9 cellular contexts compared by ENCODE assay signal in the genomic region with DNA sequence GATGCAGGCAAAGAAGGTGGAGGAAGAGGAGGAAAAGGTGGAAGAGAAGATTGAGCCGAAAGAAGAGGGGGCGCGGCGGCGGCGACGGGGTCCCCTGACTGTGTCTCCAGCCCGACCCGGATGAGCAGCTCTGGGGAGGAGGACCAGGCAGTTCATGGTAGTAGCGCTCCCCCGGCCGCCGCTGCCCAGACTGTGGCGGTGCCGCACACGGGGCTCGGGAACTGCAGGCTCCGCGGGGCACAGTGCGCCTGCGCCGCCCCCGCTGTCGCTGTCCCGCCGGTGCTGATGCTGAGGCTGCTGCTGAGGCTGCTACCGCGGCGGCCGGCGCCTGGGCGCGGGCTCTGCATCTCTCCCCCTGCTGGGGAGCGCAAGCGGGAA. TPM values are rescaled to one million over a fixed set of nuclear protein-coding genes. Genes with fewer than 3 reads are reported as not detected.
DNase-seq lines count a peak whose midpoint lies in the region; ATAC-seq and TF ChIP-seq lines count a peak whose summit lies in the region.
"Had no signal": no experiment of that assay in that cellular context is flagged by ENCODE, and none has a peak within 500 bp of the region (broad histone marks: within the 10 kb centered on the region; RNA-seq: fewer than 3 reads in every experiment).

A gene with protein sequence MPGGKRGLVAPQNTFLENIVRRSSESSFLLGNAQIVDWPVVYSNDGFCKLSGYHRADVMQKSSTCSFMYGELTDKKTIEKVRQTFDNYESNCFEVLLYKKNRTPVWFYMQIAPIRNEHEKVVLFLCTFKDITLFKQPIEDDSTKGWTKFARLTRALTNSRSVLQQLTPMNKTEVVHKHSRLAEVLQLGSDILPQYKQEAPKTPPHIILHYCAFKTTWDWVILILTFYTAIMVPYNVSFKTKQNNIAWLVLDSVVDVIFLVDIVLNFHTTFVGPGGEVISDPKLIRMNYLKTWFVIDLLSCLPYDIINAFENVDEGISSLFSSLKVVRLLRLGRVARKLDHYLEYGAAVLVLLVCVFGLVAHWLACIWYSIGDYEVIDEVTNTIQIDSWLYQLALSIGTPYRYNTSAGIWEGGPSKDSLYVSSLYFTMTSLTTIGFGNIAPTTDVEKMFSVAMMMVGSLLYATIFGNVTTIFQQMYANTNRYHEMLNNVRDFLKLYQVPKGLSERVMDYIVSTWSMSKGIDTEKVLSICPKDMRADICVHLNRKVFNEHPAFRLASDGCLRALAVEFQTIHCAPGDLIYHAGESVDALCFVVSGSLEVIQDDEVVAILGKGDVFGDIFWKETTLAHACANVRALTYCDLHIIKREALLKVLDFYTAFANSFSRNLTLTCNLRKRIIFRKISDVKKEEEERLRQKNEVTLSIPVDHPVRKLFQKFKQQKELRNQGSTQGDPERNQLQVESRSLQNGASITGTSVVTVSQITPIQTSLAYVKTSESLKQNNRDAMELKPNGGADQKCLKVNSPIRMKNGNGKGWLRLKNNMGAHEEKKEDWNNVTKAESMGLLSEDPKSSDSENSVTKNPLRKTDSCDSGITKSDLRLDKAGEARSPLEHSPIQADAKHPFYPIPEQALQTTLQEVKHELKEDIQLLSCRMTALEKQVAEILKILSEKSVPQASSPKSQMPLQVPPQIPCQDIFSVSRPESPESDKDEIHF (minus strand): TSS at position 225 of the 378 bp plus-strand sequence. CDS start 272 bp downstream, outside the sequence.

- H3K4me2 ChIP-seq in neural cell (ENCODE audit: low read length) = peak within 1 kb of the TSS; percentile 70

- peak; percentile 65 for DNase-seq in AG08395 (ENCODE audit: low spot score)
- peak; percentile 89 for DNase-seq in H7
- DNase-seq in NCI-H69 (lab: John Stamatoyannopoulos, UW) = peak; percentile 82
- DNase-seq in activated CD4-positive, CD25-positive, alpha-beta regulatory T cell treated with anti-CD3 and anti-CD28 coated beads, Interleukin-2, amount 50 U/mL, for 72 hours = no peak

- H3K36me3 ChIP-seq in H7 (replicated peaks; ENCODE audit: control insufficient read depth, insufficient read depth, low read length) = no peaks in the 10 kb centered on the region
- H3K36me3 ChIP-seq in endocrine pancreas (ENCODE audit: control insufficient read depth, insufficient read depth, low read length) = no peaks in the 10 kb centered on the region
- H3K36me3 ChIP-seq in neural cell (ENCODE audit: insufficient read depth, low read length) = no peaks in the 10 kb centered on the region

- TF ChIP-seq CTCF in neural cell (IDR thresholded peaks at IDR 0.05; ENCODE audit: poor library complexity, severe bottlenecking) = no peak

- no peak for TF ChIP-seq EP300 in neural cell (conservative IDR thresholded peaks at IDR 0.05; ENCODE audit: poor library complexity, severe bottlenecking)

- TF ChIP-seq RAD21 in neural cell (conservative IDR thresholded peaks at IDR 0.05) = peak; percentile 42

- no peaks in the 10 kb centered on the region for H3K79me2 ChIP-seq in neural cell (replicated peaks; ENCODE audit: insufficient read depth, low read length)

- H2AFZ ChIP-seq in neural cell (ENCODE audit: low read depth, low read length) = peak within 1 kb of the TSS; percentile 74

- peak within 1 kb of the TSS; percentile 61 for H3K4me3 ChIP-seq in H7 (ENCODE audit: insufficient read depth, low read depth, low read length)
- no peak within 1 kb of the TSS for H3K4me3 ChIP-seq in endocrine pancreas (ENCODE audit: control insufficient read depth, insufficient read depth, low read length)
- peak within 1 kb of the TSS; percentile 93 for H3K4me3 ChIP-seq in neural cell (ENCODE audit: low read length)

- no peaks in the 10 kb centered on the region for H3F3A ChIP-seq in neural cell (ENCODE audit: insufficient read depth, low read length, poor library complexity, severe bottlenecking)

- H3K9me2 ChIP-seq in neural cell (ENCODE audit: insufficient read depth, low read length) = no peaks in the 10 kb centered on the region

- H3K27me3 ChIP-seq in H7 (ENCODE audit: control insufficient read depth, insufficient read depth, low read length) (peaks cover 47% of the 10 kb centered on the region), endocrine pancreas (ENCODE audit: control insufficient read depth, insufficient read depth, low read length) (peaks cover 11% of the 10 kb centered on the region), neural cell (ENCODE audit: insufficient read depth, low read depth, low read length) (peaks cover 24% of the 10 kb centered on the region)

- H3K4me1 ChIP-seq in endocrine pancreas (ENCODE audit: control insufficient read depth, insufficient read depth, low read length) = no peaks in the 10 kb centered on the region

- no peaks in the 10 kb centered on the region for H4K20me1 ChIP-seq in neural cell (ENCODE audit: insufficient read depth)

- no peaks in the 10 kb centered on the region for H3K9me3 ChIP-seq in endocrine pancreas (ENCODE audit: control insufficient read depth, low read length)
- no peaks in the 10 kb centered on the region for H3K9me3 ChIP-seq in neural cell (ENCODE audit: low read length)

- H3K9ac ChIP-seq in endocrine pancreas (ENCODE audit: control insufficient read depth, insufficient read depth, low read length) = peak within 1 kb of the TSS; percentile 26
- peak within 1 kb of the TSS; percentile 64 for H3K9ac ChIP-seq in neural cell (ENCODE audit: low read length)

- ATAC-seq in GM18907 (IDR thresholded peaks at IDR 0.05; ENCODE audit: unreplicated experiment) (no peak), GM21825 (IDR thresholded peaks at IDR 0.05; ENCODE audit: unreplicated experiment) (no peak)

- H3K27ac ChIP-seq in neural cell (ENCODE audit: low read length) = peak within 1 kb of the TSS; percentile 32

TF ChIP-seq in neural cell, 6 proteins besides CTCF, POLR2A, EP300 and RAD21:
- no peak for TF ChIP-seq TAF1 (IDR thresholded peaks at IDR 0.05; ENCODE audit: low read depth)
- TF ChIP-seq, protein P1, sequence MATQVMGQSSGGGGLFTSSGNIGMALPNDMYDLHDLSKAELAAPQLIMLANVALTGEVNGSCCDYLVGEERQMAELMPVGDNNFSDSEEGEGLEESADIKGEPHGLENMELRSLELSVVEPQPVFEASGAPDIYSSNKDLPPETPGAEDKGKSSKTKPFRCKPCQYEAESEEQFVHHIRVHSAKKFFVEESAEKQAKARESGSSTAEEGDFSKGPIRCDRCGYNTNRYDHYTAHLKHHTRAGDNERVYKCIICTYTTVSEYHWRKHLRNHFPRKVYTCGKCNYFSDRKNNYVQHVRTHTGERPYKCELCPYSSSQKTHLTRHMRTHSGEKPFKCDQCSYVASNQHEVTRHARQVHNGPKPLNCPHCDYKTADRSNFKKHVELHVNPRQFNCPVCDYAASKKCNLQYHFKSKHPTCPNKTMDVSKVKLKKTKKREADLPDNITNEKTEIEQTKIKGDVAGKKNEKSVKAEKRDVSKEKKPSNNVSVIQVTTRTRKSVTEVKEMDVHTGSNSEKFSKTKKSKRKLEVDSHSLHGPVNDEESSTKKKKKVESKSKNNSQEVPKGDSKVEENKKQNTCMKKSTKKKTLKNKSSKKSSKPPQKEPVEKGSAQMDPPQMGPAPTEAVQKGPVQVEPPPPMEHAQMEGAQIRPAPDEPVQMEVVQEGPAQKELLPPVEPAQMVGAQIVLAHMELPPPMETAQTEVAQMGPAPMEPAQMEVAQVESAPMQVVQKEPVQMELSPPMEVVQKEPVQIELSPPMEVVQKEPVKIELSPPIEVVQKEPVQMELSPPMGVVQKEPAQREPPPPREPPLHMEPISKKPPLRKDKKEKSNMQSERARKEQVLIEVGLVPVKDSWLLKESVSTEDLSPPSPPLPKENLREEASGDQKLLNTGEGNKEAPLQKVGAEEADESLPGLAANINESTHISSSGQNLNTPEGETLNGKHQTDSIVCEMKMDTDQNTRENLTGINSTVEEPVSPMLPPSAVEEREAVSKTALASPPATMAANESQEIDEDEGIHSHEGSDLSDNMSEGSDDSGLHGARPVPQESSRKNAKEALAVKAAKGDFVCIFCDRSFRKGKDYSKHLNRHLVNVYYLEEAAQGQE (IDR thresholded peaks at IDR 0.05; ENCODE audit: borderline replicate concordance) = no peak
- TF ChIP-seq MXI1 (conservative IDR thresholded peaks at IDR 0.05; ENCODE audit: poor library complexity, severe bottlenecking) = peak; percentile 27
- TF ChIP-seq EZH2 (IDR thresholded peaks at IDR 0.05; ENCODE audit: borderline replicate concordance, insufficient read depth, low read length, poor library complexity, severe bottlenecking) = no peak
- TF ChIP-seq POLR2AphosphoS5 (IDR thresholded peaks at IDR 0.05) = no peak
- TF ChIP-seq SMC3 (conservative IDR thresholded peaks at IDR 0.05; ENCODE audit: poor library complexity) = no peak
TF ChIP-seq in neural cell: peak in this region for 1.

RNA-seq across cellular contexts. Expression of the gene that starts here (rescaled TPM):
- total RNA-seq in H7 (2014; rRNA removed; shearing (Covaris generic)) = 0.21 and 0.37 TPM in 2 replicates
- 0.68 and 0.95 TPM in 2 replicates for polyA plus RNA-seq in neural cell
- 4.1 and 4.9 TPM in 2 replicates for polyA minus RNA-seq in neural cell
- total RNA-seq: activated CD8-positive, alpha-beta memory T cell treated with anti-CD3 and anti-CD28 coated beads for 36 hours had no signal

Comparison
In these comparisons a context has a peak if more than half of its experiments do, and no peak if none do; other contexts are left out.
1. Peak in DNase-seq and H3K4me3 ChIP-seq in H7; RNA of the gene not detected or under 1 TPM.